8 cellular contexts compared by ENCODE assay signal in the genomic region with DNA sequence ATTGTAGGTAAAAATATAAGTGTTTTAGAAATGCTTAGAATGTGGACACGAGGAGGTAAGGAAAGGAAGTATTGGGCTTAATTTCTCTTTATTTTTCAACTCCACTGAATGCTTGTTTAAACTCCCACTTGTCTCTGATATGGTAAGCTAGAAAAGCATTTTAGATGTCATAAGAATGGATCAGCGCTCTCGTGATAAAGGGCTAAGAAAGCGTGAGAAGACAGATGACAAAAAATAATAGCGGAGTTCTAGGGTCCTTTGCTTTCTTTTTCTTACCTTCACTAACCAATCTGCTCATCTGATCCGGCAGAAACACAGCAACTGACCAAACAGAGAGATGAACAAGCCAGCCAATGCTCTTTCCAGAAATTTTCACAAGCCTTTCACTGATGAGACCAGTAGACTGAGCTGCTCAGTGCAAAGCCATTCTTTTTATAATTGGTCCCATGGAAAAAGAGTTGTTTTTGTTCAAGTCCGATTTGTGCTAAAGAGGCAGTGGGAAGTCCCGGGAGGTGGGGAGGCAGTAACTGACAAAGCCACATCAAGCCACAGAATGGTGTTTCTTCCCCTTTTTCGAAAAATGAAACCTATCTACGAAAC.
A peak's percentile ranks its signal among the peaks of the same experiment; 100 is the strongest.
DNase-seq lines count a peak whose midpoint lies in the region; ATAC-seq and TF ChIP-seq lines count a peak whose summit lies in the region.

A gene with protein sequence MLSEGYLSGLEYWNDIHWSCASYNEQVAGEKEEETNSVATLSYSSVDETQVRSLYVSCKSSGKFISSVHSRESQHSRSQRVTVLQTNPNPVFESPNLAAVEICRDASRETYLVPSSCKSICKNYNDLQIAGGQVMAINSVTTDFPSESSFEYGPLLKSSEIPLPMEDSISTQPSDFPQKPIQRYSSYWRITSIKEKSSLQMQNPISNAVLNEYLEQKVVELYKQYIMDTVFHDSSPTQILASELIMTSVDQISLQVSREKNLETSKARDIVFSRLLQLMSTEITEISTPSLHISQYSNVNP (minus strand): TSS at position 405 of the 600 bp plus-strand sequence. CDS start 17,411 bp downstream, outside the sequence.

- no peak for TF ChIP-seq CTCF in GM12865 (IDR thresholded peaks at IDR 0.05; ENCODE audit: insufficient read depth, low read depth, low read length, missing control alignments)

- peak within 1 kb of the TSS; percentile 83 for H3K4me3 ChIP-seq in GM12865 (ENCODE audit: low read depth, low read length)

- in situ Hi-C loops in KBM-7 (cut with MboI; ENCODE audit: low pct_unique_long_range_greater_than_20kb, low sequenced_read_pairs) = no loop called here

- ATAC-seq in GM21515 (IDR thresholded peaks at IDR 0.05; ENCODE audit: unreplicated experiment) = peak; percentile 74

- DNase-seq in GM12865 (ENCODE audit: low read depth) (peak; percentile 92), KBM-7 (peak; percentile 98), epidermal melanocyte (ENCODE audit: insufficient read length, low spot score) (no peak), NCI-H226 (no peak), glomerular visceral epithelial cell (ENCODE audit: extremely low spot score) (no peak)
- DNase-seq in activated T-cell treated with anti-CD3 and anti-CD28 coated beads, Interleukin-2, amount 50 U/mL, for 48 hours = peak; percentile 30 to 35
- peak; percentile 24 to 27 for DNase-seq in stimulated activated CD4-positive, alpha-beta T cell treated with anti-CD3 and anti-CD28 coated beads, Interleukin-2, amount 100 ng/mL, for 24 hours

Comparison
In these comparisons a context has a peak if more than half of its experiments do, and no peak if none do; other contexts are left out.
1. DNase-seq: peak in GM12865 (single experiment), KBM-7 (single experiment), activated T-cell treated with anti-CD3 and anti-CD28 coated beads, Interleukin-2, amount 50 U/mL, for 48 hours (2 of 2) and stimulated activated CD4-positive, alpha-beta T cell treated with anti-CD3 and anti-CD28 coated beads, Interleukin-2, amount 100 ng/mL, for 24 hours (2 of 2); none in epidermal melanocyte (single experiment), NCI-H226 (single experiment) and glomerular visceral epithelial cell (single experiment).